9 cellular contexts compared by ENCODE assay signal in the genomic region with DNA sequence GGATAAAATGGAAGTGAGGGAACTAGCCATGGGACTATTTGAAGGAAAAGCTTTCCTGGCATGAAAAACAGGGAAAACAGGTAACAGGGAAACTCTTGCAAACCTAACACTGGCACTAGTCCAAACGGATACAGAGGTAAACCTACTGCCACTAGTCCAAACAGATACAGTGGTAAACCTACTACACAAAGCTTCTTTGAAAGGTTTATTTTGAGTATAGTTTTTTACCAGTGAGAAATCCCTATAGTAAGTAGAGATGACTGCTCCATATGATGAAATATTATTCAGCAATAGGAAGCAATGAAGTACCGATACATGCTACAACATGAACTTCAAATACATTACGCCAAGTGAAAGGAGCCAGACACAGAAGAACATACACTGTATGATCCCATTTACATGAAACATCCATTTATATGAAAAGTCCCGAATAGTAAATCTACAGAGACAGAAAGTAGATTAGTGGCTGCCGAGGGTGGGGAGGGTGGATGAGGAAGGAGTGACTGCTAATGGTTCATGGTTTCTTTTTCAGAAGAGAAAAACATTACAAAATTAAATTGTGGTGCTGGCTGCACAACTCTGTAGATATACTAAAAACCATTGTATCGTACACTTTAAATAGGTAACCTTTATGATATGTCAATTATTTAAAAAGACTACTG. TPM values are rescaled to one million over a fixed set of nuclear protein-coding genes. Genes with fewer than 3 reads are reported as not detected.
DNase-seq lines count a peak whose midpoint lies in the region; ATAC-seq lines count a peak whose summit lies in the region.
"Had no signal": no experiment of that assay in that cellular context is flagged by ENCODE, and none has a peak within 500 bp of the region (broad histone marks: within the 10 kb centered on the region; RNA-seq: fewer than 3 reads in every experiment).

No MANE protein-coding gene starts in this region.

- H3K9me3 Mint-ChIP-seq in T-helper 1 cell treated with Interleukin-12 subunit alpha and Interleukin-12 subunit beta and Interleukin-4 antibody, amounts not matched to agents 30 μg/mL and 1 μg/mL, for 36 hours: no peaks in the 10 kb centered on the region
- H3K9me3 Mint-ChIP-seq in stimulated activated naive B cell treated with anti-CD40 and anti-IgM and Interleukin-4, amounts not matched to agents 10 μg/mL and 1 μg/mL and 100 μg/mL, for 72 hours: no peaks in the 10 kb centered on the region

- H3K4me3 ChIP-seq in H7 (ENCODE audit: insufficient read depth, low read depth, low read length): no peak overlapping the region

- H3K4me3 Mint-ChIP-seq in T-helper 1 cell treated with Interleukin-12 subunit alpha and Interleukin-12 subunit beta and Interleukin-4 antibody, amounts not matched to agents 30 μg/mL and 1 μg/mL, for 36 hours: peak overlapping the region; percentile 36
- H3K4me3 Mint-ChIP-seq in stimulated activated naive B cell treated with anti-CD40 and anti-IgM and Interleukin-4, amounts not matched to agents 10 μg/mL and 1 μg/mL and 100 μg/mL, for 72 hours: peak overlapping the region; percentile 54 to 65

- no peaks in the 10 kb centered on the region for H3K27me3 Mint-ChIP-seq in T-helper 1 cell treated with Interleukin-12 subunit alpha and Interleukin-12 subunit beta and Interleukin-4 antibody, amounts not matched to agents 30 μg/mL and 1 μg/mL, for 36 hours (ENCODE audit: low read depth)
- no peaks in the 10 kb centered on the region for H3K27me3 Mint-ChIP-seq in stimulated activated naive B cell treated with anti-CD40 and anti-IgM and Interleukin-4, amounts not matched to agents 10 μg/mL and 1 μg/mL and 100 μg/mL, for 72 hours

- H3K27me3 ChIP-seq in H7 (ENCODE audit: control insufficient read depth, insufficient read depth, low read length): no peaks in the 10 kb centered on the region

- peaks cover 25% of the 10 kb centered on the region for H3K36me3 Mint-ChIP-seq in T-helper 1 cell treated with Interleukin-12 subunit alpha and Interleukin-12 subunit beta and Interleukin-4 antibody, amounts not matched to agents 30 μg/mL and 1 μg/mL, for 36 hours (ENCODE audit: low read depth)
- H3K36me3 Mint-ChIP-seq in stimulated activated naive B cell treated with anti-CD40 and anti-IgM and Interleukin-4, amounts not matched to agents 10 μg/mL and 1 μg/mL and 100 μg/mL, for 72 hours: peaks cover 17 to 34% of the 10 kb centered on the region in 2 donors

- peaks cover 45% of the 10 kb centered on the region for H3K4me1 Mint-ChIP-seq in T-helper 1 cell treated with Interleukin-12 subunit alpha and Interleukin-12 subunit beta and Interleukin-4 antibody, amounts not matched to agents 30 μg/mL and 1 μg/mL, for 36 hours (ENCODE audit: low read depth)
- H3K4me1 Mint-ChIP-seq in stimulated activated naive B cell treated with anti-CD40 and anti-IgM and Interleukin-4, amounts not matched to agents 10 μg/mL and 1 μg/mL and 100 μg/mL, for 72 hours: peaks cover 51 to 86% of the 10 kb centered on the region in 2 donors

- peak overlapping the region; percentile 64 for H3K27ac Mint-ChIP-seq in T-helper 1 cell treated with Interleukin-12 subunit alpha and Interleukin-12 subunit beta and Interleukin-4 antibody, amounts not matched to agents 30 μg/mL and 1 μg/mL, for 36 hours
- H3K27ac Mint-ChIP-seq in stimulated activated naive B cell treated with anti-CD40 and anti-IgM and Interleukin-4, amounts not matched to agents 10 μg/mL and 1 μg/mL and 100 μg/mL, for 72 hours: peak overlapping the region; percentile 80

- ATAC-seq in stimulated activated naive B cell treated with anti-CD40 and anti-IgM and Interleukin-4, amounts not matched to agents 10 μg/mL and 1 μg/mL and 100 μg/mL, for 72 hours (replicated peaks): peak; percentile 15 to 22

- peaks cover 1% of the 10 kb centered on the region; the same call in 1 of the 2 replicates for H3K36me3 ChIP-seq in H7 (replicated peaks; ENCODE audit: control insufficient read depth, insufficient read depth, low read length)

- DNase-seq in T-helper 1 cell: no peak
- peak; percentile 45 to 82 for DNase-seq in NOMO-1 (lab: John Stamatoyannopoulos, UW; ENCODE audit: unreplicated experiment in 2 of 2)
- DNase-seq in dermis microvascular lymphatic vessel endothelial cell (ENCODE audit: low read depth in 2 of 2): peak; percentile 44 to 70
- no peak for DNase-seq in stimulated activated naive B cell treated with anti-CD40 and anti-IgM and Interleukin-4, amounts not matched to agents 10 μg/mL and 1 μg/mL and 100 μg/mL, for 72 hours
- no peak for DNase-seq in NCI-H69 (lab: John Stamatoyannopoulos, UW)
- DNase-seq in NCI-H446 treated with DMSO at 0.1 percent for 48 hours (lab: John Stamatoyannopoulos, UW): no peak
- no peak for DNase-seq in H7
- DNase-seq: NCI-H524 treated with DMSO at 0.1 percent for 48 hours had no signal

RNA-seq across cellular contexts. Expression of a gene that starts 25.5 kb away (rescaled TPM):
- total RNA-seq in dermis microvascular lymphatic vessel endothelial cell: 60.2 and 68.7 TPM in 2 replicates
- total RNA-seq in H7 (2014; rRNA removed; shearing (Covaris generic)): 20.5 and 22.7 TPM in 2 replicates

Comparison
In these comparisons a context has a peak if more than half of its experiments do, and no peak if none do; other contexts are left out.
1. DNase-seq: peak in NOMO-1 (2 of 2) and dermis microvascular lymphatic vessel endothelial cell (2 of 2); none in T-helper 1 cell (0 of 5), stimulated activated naive B cell treated with anti-CD40 and anti-IgM and Interleukin-4, amounts not matched to agents 10 μg/mL and 1 μg/mL and 100 μg/mL, for 72 hours (single experiment), NCI-H69 (single experiment), NCI-H446 treated with DMSO at 0.1 percent for 48 hours (single experiment) and H7 (single experiment).